In the genomic region with DNA sequence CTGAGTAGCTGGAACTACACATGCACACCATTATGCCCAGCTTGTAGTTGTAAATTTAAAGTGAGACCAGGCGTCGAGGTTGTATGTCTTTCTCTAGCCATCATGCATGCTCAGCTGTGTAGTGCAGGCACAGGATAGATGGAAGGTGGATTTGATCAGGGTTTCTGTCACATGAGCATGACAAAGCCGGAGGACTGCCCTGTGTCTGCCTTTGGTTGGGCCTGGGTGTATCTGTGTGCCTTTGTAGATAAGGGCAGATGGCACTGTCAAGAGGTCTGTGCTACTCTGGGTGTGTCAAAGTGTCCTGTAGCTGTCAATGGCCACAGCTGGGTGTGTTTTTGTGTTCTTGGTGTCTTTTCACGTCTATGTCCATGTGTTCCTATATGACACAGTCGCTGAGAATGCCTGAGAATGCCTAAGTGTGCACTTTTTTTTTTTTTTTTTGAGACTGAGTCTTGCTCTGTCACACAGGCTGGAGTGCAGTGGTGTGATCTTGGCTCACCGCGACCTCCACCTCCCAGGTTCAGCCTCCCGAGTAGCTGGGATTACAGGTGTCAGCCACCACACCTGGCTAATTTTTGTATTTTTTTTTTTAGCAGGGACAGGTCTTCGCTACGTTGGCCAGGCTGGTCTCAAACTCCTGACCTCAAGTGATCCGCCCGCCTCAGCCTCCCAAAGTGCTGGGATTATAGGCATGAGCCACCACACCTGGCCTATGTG, we compare ENCODE assay signal across 25 cellular contexts. TPM values are rescaled to one million over a fixed set of nuclear protein-coding genes. Genes with fewer than 3 reads are reported as not detected.
"Had no signal": no experiment of that assay in that cellular context is flagged by ENCODE, and none has a peak within 500 bp of the region (broad histone marks: within the 10 kb centered on the region; RNA-seq: fewer than 3 reads in every experiment).

No MANE protein-coding gene starts in this region.

- H3K36me3 ChIP-seq: prostate gland, right atrium auricular region, tibial artery, uterus had no signal

- H3K4me3 Mint-ChIP-seq: activated CD4-positive, alpha-beta memory T cell treated with anti-CD3 and anti-CD28 coated beads, Interleukin-2, amount 10 ng/mL, durations not matched to agents 7 days and 5 days; activated CD8-positive, alpha-beta memory T cell treated with anti-CD3 and anti-CD28 coated beads, Interleukin-2, amount 10 ng/mL, durations not matched to agents 7 days and 5 days; activated naive CD8-positive, alpha-beta T cell treated with anti-CD3 and anti-CD28 coated beads, Interleukin-2, amount 10 ng/mL, durations not matched to agents 7 days and 5 days; activated T-helper 17 cell treated with anti-CD3 and anti-CD28 coated beads, Interleukin-2, amount 50 U/mL, for 72 hours; mesothelial cell of epicardium; nephron progenitor cell; T-helper 17 cell had no signal

- H3K4me3 ChIP-seq: body of pancreas, coronary artery, lung, prostate gland, right atrium auricular region, tibial artery, uterus had no signal

- H3K9me3 ChIP-seq: body of pancreas, prostate gland, right atrium auricular region, tibial artery, uterus had no signal

- H3K9me3 Mint-ChIP-seq: activated CD4-positive, alpha-beta memory T cell treated with anti-CD3 and anti-CD28 coated beads, Interleukin-2, amount 10 ng/mL, durations not matched to agents 7 days and 5 days; activated naive CD8-positive, alpha-beta T cell treated with anti-CD3 and anti-CD28 coated beads, Interleukin-2, amount 10 ng/mL, durations not matched to agents 7 days and 5 days; activated T-helper 17 cell treated with anti-CD3 and anti-CD28 coated beads, Interleukin-2, amount 50 U/mL, for 72 hours; mesothelial cell of epicardium; nephron progenitor cell had no signal

- H3K27me3 Mint-ChIP-seq: activated T-helper 17 cell treated with anti-CD3 and anti-CD28 coated beads, Interleukin-2, amount 50 U/mL, for 72 hours had no signal

- H3K36me3 Mint-ChIP-seq: activated CD8-positive, alpha-beta memory T cell treated with anti-CD3 and anti-CD28 coated beads, Interleukin-2, amount 10 ng/mL, durations not matched to agents 7 days and 5 days; activated naive CD8-positive, alpha-beta T cell treated with anti-CD3 and anti-CD28 coated beads, Interleukin-2, amount 10 ng/mL, durations not matched to agents 7 days and 5 days; mesothelial cell of epicardium had no signal

- H3K4me1 Mint-ChIP-seq: activated T-helper 17 cell treated with anti-CD3 and anti-CD28 coated beads, Interleukin-2, amount 50 U/mL, for 72 hours had no signal

- H3K27ac Mint-ChIP-seq: activated CD4-positive, alpha-beta memory T cell treated with anti-CD3 and anti-CD28 coated beads, Interleukin-2, amount 10 ng/mL, durations not matched to agents 7 days and 5 days; activated CD8-positive, alpha-beta memory T cell treated with anti-CD3 and anti-CD28 coated beads, Interleukin-2, amount 10 ng/mL, durations not matched to agents 7 days and 5 days; activated naive CD8-positive, alpha-beta T cell treated with anti-CD3 and anti-CD28 coated beads, Interleukin-2, amount 10 ng/mL, durations not matched to agents 7 days and 5 days; activated T-helper 17 cell treated with anti-CD3 and anti-CD28 coated beads, Interleukin-2, amount 50 U/mL, for 72 hours; mesothelial cell of epicardium; nephron progenitor cell; T-helper 17 cell had no signal

- DNase-seq: activated CD4-positive, alpha-beta memory T cell treated with anti-CD3 and anti-CD28 coated beads, Interleukin-2, amount 10 ng/mL, durations not matched to agents 7 days and 5 days; activated CD4-positive, alpha-beta T cell treated with anti-CD3 and anti-CD28 coated beads for 48 hours; activated CD4-positive, CD25-positive, alpha-beta regulatory T cell; activated CD8-positive, alpha-beta memory T cell treated with anti-CD3 and anti-CD28 coated beads, Interleukin-2, amount 10 ng/mL, durations not matched to agents 7 days and 5 days; activated naive CD4-positive, alpha-beta T cell; activated naive CD8-positive, alpha-beta T cell treated with anti-CD3 and anti-CD28 coated beads, Interleukin-2, amount 10 ng/mL, durations not matched to agents 7 days and 5 days; body of pancreas; central memory CD4-positive, alpha-beta T cell; left colon; nephron progenitor cell; occipital lobe; stimulated activated CD4-positive, alpha-beta T cell treated with anti-CD3 and anti-CD28 coated beads, Interleukin-2, amount 100 ng/mL, for 24 hours; stimulated activated naive CD4-positive, alpha-beta T cell treated with Interleukin-2 at 50 U/mL for 16 hours; substantia nigra; T-helper 17 cell; tibial artery; uterus had no signal

- H3K4me1 ChIP-seq: prostate gland had no signal

- H3K27ac ChIP-seq: body of pancreas, coronary artery, prostate gland, right atrium auricular region, tibial artery, uterus had no signal

RNA-seq across cellular contexts. Expression of a gene that starts 46.6 kb away (rescaled TPM):
- total RNA-seq: activated CD4-positive, alpha-beta memory T cell treated with anti-CD3 and anti-CD28 coated beads, Interleukin-2, amount 10 ng/mL, durations not matched to agents 7 days and 5 days; activated CD8-positive, alpha-beta memory T cell treated with anti-CD3 and anti-CD28 coated beads, Interleukin-2, amount 10 ng/mL, durations not matched to agents 7 days and 5 days; activated naive CD8-positive, alpha-beta T cell treated with anti-CD3 and anti-CD28 coated beads, Interleukin-2, amount 10 ng/mL, durations not matched to agents 7 days and 5 days; activated T-helper 17 cell treated with anti-CD3 and anti-CD28 coated beads, Interleukin-2, amount 50 U/mL, for 72 hours; body of pancreas; mesothelial cell of epicardium; occipital lobe; prostate gland; right atrium auricular region; skeletal muscle tissue; T-helper 17 cell; uterus had no signal

RNA-seq across cellular contexts. Expression of a gene that starts 58.0 kb away (rescaled TPM):
- total RNA-seq: activated CD4-positive, alpha-beta memory T cell treated with anti-CD3 and anti-CD28 coated beads, Interleukin-2, amount 10 ng/mL, durations not matched to agents 7 days and 5 days; activated CD8-positive, alpha-beta memory T cell treated with anti-CD3 and anti-CD28 coated beads, Interleukin-2, amount 10 ng/mL, durations not matched to agents 7 days and 5 days; activated naive CD8-positive, alpha-beta T cell treated with anti-CD3 and anti-CD28 coated beads, Interleukin-2, amount 10 ng/mL, durations not matched to agents 7 days and 5 days; glomerular endothelial cell; lung; mesothelial cell of epicardium; occipital lobe; prostate gland; right atrium auricular region; skeletal muscle tissue; T-helper 17 cell; uterus had no signal
- polyA plus RNA-seq: lung had no signal
